Comparison of ENCODE assay signal across 11 cellular contexts in genomic region chr22:42635531-42635930, GRCh38. TPM values are rescaled to one million over a fixed set of nuclear protein-coding genes. Genes with fewer than 3 reads are reported as not detected.
DNase-seq lines count a peak whose midpoint lies in the region; ATAC-seq and TF ChIP-seq lines count a peak whose summit lies in the region.
"Had no signal": no experiment of that assay in that cellular context is flagged by ENCODE, and none has a peak within 500 bp of the region (broad histone marks: within the 10 kb centered on the region; RNA-seq: fewer than 3 reads in every experiment).

No MANE protein-coding gene starts in this region.

- DNase-seq in AG04450 (ENCODE audit: low read depth, low spot score), result no peak
- peak; percentile 54 for DNase-seq in NCI-H460 (ENCODE audit: extremely low read depth, low read depth)
- peak; percentile 92 for DNase-seq in fibroblast of gingiva (ENCODE audit: low read depth)
- DNase-seq in omental fat pad (ENCODE audit: low spot score), result peak; percentile 56
- no peak for DNase-seq in DMS114 treated with DMSO at 0.1 percent for 48 hours (lab: John Stamatoyannopoulos, UW; ENCODE audit: unreplicated experiment)
- no peak for DNase-seq in anterior cingulate cortex (lab: John Stamatoyannopoulos, UW)
- DNase-seq: naive thymus-derived CD4-positive, alpha-beta T cell; stimulated activated naive CD4-positive, alpha-beta T cell treated with Interleukin-2 at 50 U/mL for 16 hours had no signal

- TF ChIP-seq CTCF in AG04450 (IDR thresholded peaks at IDR 0.05; ENCODE audit: low read depth, low read length) (no peak), omental fat pad (IDR thresholded peaks at IDR 0.05) (no peak)

- H3K9me3 ChIP-seq in AG04450 (ENCODE audit: control insufficient read depth, insufficient read depth, low read length), result no peaks in the 10 kb centered on the region; the same call in 1 of the 2 replicates

- CTCF ChIA-PET in AG04450 (lab: Charles Lee), result interaction anchor here (0.5 to 1.8 kb wide), 3 partner anchors 14 to 209 kb away, joined by 4 to 7 read pairs (median 6); no protein-coding TSS in a partner anchor

- ATAC-seq in omental fat pad (ENCODE audit: low FRiP score) (peak; percentile 93), HG02610 (IDR thresholded peaks at IDR 0.05; ENCODE audit: unreplicated experiment) (no peak), HG03565 (IDR thresholded peaks at IDR 0.05; ENCODE audit: unreplicated experiment) (no peak)
- ATAC-seq: GM23338; naive thymus-derived CD4-positive, alpha-beta T cell had no signal

- POLR2A ChIA-PET in AG04450 (lab: Yijun Ruan, JAX), result interaction anchor here (0.7 to 1.2 kb wide), 3 partner anchors 14 to 425 kb away, joined by 3 to 5 read pairs (median 3); partner anchors contain the start of gene CYB5R3

- H3K4me3 ChIP-seq in AG04450 (ENCODE audit: low read depth, low read length), result no peak overlapping the region
- H3K4me3 ChIP-seq: GM23338 had no signal

- no peaks in the 10 kb centered on the region for H3K27me3 ChIP-seq in AG04450 (ENCODE audit: control insufficient read depth, insufficient read depth, low read length)

- peak overlapping the region; percentile 65 for H3K27ac ChIP-seq in AG04450 (ENCODE audit: low read depth, low read length)

RNA-seq across cellular contexts. Expression of gene ATP5MGL, which starts 4.9 kb away (rescaled TPM):
- polyA plus RNA-seq in AG04450 (2011; rRNA removed), result 0.15 TPM in 1 of 2 replicates, not detected in the other
- 0.91 and 1.1 TPM in 2 replicates for polyA minus RNA-seq in AG04450 (2011; rRNA and poly(A)+ RNA removed)
- total RNA-seq in NCI-H460 (2014; rRNA removed; shearing (Covaris generic)), result 0.54 TPM in 1 of 2 replicates, not detected in the other
- polyA plus RNA-seq in NCI-H460 (2014; cell fraction: nucleus; rRNA removed), result not detected in 2 replicates
- total RNA-seq in omental fat pad, result not detected
- total RNA-seq: GM23338 had no signal

RNA-seq across cellular contexts. Expression of gene CYB5R3, which starts 13.7 kb away (rescaled TPM):
- polyA plus RNA-seq in AG04450 (2011; rRNA removed), result 110 and 151 TPM in 2 replicates
- 86.5 and 114 TPM in 2 replicates for polyA minus RNA-seq in AG04450 (2011; rRNA and poly(A)+ RNA removed)
- 29.5 and 31.8 TPM in 2 replicates for total RNA-seq in NCI-H460 (2014; rRNA removed; shearing (Covaris generic))
- 18.9 and 33.2 TPM in 2 replicates for polyA plus RNA-seq in NCI-H460 (2014; cell fraction: nucleus; rRNA removed)
- 100 to 1,000 TPM; 125 to 212 (median 152) TPM for total RNA-seq in omental fat pad

RNA-seq across cellular contexts. Expression of gene POLDIP3, which starts 20.8 kb away (rescaled TPM):
- 50.6 and 55.7 TPM in 2 replicates for polyA plus RNA-seq in AG04450 (2011; rRNA removed)
- polyA minus RNA-seq in AG04450 (2011; rRNA and poly(A)+ RNA removed), result 40.2 and 47.8 TPM in 2 replicates
- 15.1 and 20.1 TPM in 2 replicates for total RNA-seq in NCI-H460 (2014; rRNA removed; shearing (Covaris generic))
- 25.0 and 28.4 TPM in 2 replicates for polyA plus RNA-seq in NCI-H460 (2014; cell fraction: nucleus; rRNA removed)
- total RNA-seq in omental fat pad, result 10 to 100 TPM; 25.0 to 44.9 (median 30.7) TPM

Comparison
In these comparisons a context has a peak if more than half of its experiments do, and no peak if none do; other contexts are left out.
1. DNase-seq: peak in NCI-H460 (single experiment), fibroblast of gingiva (single experiment) and omental fat pad (single experiment); none in AG04450 (single experiment), DMS114 treated with DMSO at 0.1 percent for 48 hours (single experiment) and anterior cingulate cortex (0 of 58).